Comparison of ENCODE assay signal across 18 cellular contexts in genomic region chr4:148055844-148056243, GRCh38.
DNase-seq lines count a peak whose midpoint lies in the region; ATAC-seq and TF ChIP-seq lines count a peak whose summit lies in the region.
"Had no signal": no experiment of that assay in that cellular context is flagged by ENCODE, and none has a peak within 500 bp of the region (broad histone marks: within the 10 kb centered on the region; RNA-seq: fewer than 3 reads in every experiment).

No MANE protein-coding gene starts in this region.

- POLR2A ChIA-PET in HEK293 (lab: Yijun Ruan, JAX), result no interaction called here
- POLR2A ChIA-PET in activated CD8-positive, alpha-beta T cell treated with anti-CD3 and anti-CD28 coated beads for 36 hours (lab: Charles Lee), result interaction anchor here (1.4 kb wide), 2 partner anchors 12 to 387 kb away, joined by 3 to 4 read pairs; no protein-coding TSS in a partner anchor

- no peaks in the 10 kb centered on the region for H3K27me3 ChIP-seq in neural progenitor cell
- H3K27me3 ChIP-seq: uterus had no signal

- CTCF ChIA-PET in HEK293 (lab: Yijun Ruan, JAX), result interaction anchor here (0.6 kb wide), 1 partner anchor 366 kb away, joined by 4 read pairs; no protein-coding TSS in a partner anchor
- CTCF ChIA-PET in activated CD8-positive, alpha-beta T cell treated with anti-CD3 and anti-CD28 coated beads for 36 hours (lab: Charles Lee), result interaction anchor here (1.0 to 1.9 kb wide), 9 partner anchors 10 to 381 kb away, joined by 3 to 12 read pairs (median 3); no protein-coding TSS in a partner anchor

- no peaks in the 10 kb centered on the region for H3K36me3 ChIP-seq in HEK293 (ENCODE audit: control insufficient read depth in 2 of 2, insufficient read depth in 1 of 2, low read length in 2 of 2)
- no peaks in the 10 kb centered on the region for H3K36me3 ChIP-seq in neural progenitor cell
- H3K36me3 ChIP-seq: uterus had no signal

- H3K27ac ChIP-seq in HEK293 (ENCODE audit: extremely low read depth, low read depth, low read length), result peak overlapping the region; percentile 38; the same call in 1 of the 2 replicates
- H3K27ac ChIP-seq in neural progenitor cell, result no peak overlapping the region
- H3K27ac ChIP-seq: uterus had no signal

- TF ChIP-seq CTCF in HEK293 (tag by site-specific recombination; IDR thresholded peaks at IDR 0.05), result no peak
- TF ChIP-seq CTCF in activated CD8-positive, alpha-beta T cell treated with anti-CD3 and anti-CD28 coated beads for 36 hours (IDR thresholded peaks at IDR 0.05), result no peak
- TF ChIP-seq CTCF in neural progenitor cell (IDR thresholded peaks at IDR 0.05), result no peak

- H2AFZ ChIP-seq in neural progenitor cell (replicated peaks), result no peak overlapping the region

- H3K79me2 ChIP-seq in neural progenitor cell (ENCODE audit: low read depth), result no peaks in the 10 kb centered on the region

- no peak overlapping the region for H3K4me3 Mint-ChIP-seq in stimulated activated naive CD8-positive, alpha-beta T cell treated with anti-CD3 and anti-CD28 coated beads, Interleukin-15, Interleukin-2, amounts not matched to agents 100 ng/mL and 50 ng/mL, for 24 hours
- H3K4me3 Mint-ChIP-seq in activated CD8-positive, alpha-beta T cell treated with anti-CD3 and anti-CD28 coated beads for 36 hours, result no peak overlapping the region
- no peak overlapping the region for H3K4me3 Mint-ChIP-seq in neural progenitor cell
- H3K4me3 Mint-ChIP-seq: activated T-cell treated with anti-CD3 and anti-CD28 coated beads, Interleukin-2, amount 50 U/mL, for 4 hours had no signal

- no peaks in the 10 kb centered on the region for H3F3A ChIP-seq in neural progenitor cell (ENCODE audit: low read depth)

- intact Hi-C loops in activated CD8-positive, alpha-beta T cell treated with anti-CD3 and anti-CD28 coated beads for 36 hours (cut with micrococcal nuclease), result loop anchor here (5.0 kb wide), 1 partner anchor 386 kb away; the partner anchor contains the start of gene NR3C2

- no peak overlapping the region for H3K9ac ChIP-seq in neural progenitor cell

- no peak for ATAC-seq in stimulated activated naive CD8-positive, alpha-beta T cell treated with anti-CD3 and anti-CD28 coated beads, Interleukin-15, Interleukin-2, amounts not matched to agents 100 U/mL and 50 U/mL, for 24 hours
- ATAC-seq in activated CD8-positive, alpha-beta T cell treated with anti-CD3 and anti-CD28 coated beads for 36 hours, result no peak
- ATAC-seq: left ventricle myocardium superior had no signal

- no peaks in the 10 kb centered on the region for H3K36me3 Mint-ChIP-seq in stimulated activated naive CD8-positive, alpha-beta T cell treated with anti-CD3 and anti-CD28 coated beads, Interleukin-15, Interleukin-2, amounts not matched to agents 100 ng/mL and 50 ng/mL, for 24 hours (ENCODE audit: low read depth)
- peaks cover 3% of the 10 kb centered on the region for H3K36me3 Mint-ChIP-seq in activated CD8-positive, alpha-beta T cell treated with anti-CD3 and anti-CD28 coated beads for 36 hours (ENCODE audit: low read depth)
- H3K36me3 Mint-ChIP-seq in neural progenitor cell, result peaks cover 2% of the 10 kb centered on the region

- H3K4me1 ChIP-seq in HEK293 (ENCODE audit: control insufficient read depth, insufficient read depth, low read length) (peaks cover 36% of the 10 kb centered on the region), neural progenitor cell (peaks cover 5% of the 10 kb centered on the region)
- H3K4me1 ChIP-seq: uterus had no signal

- peak overlapping the region; percentile 21 for H3K27ac Mint-ChIP-seq in stimulated activated naive CD8-positive, alpha-beta T cell treated with anti-CD3 and anti-CD28 coated beads, Interleukin-15, Interleukin-2, amounts not matched to agents 100 ng/mL and 50 ng/mL, for 24 hours
- peak overlapping the region; percentile 55 for H3K27ac Mint-ChIP-seq in activated CD8-positive, alpha-beta T cell treated with anti-CD3 and anti-CD28 coated beads for 36 hours
- H3K27ac Mint-ChIP-seq in neural progenitor cell, result no peak overlapping the region

- DNase-seq in stimulated activated naive CD8-positive, alpha-beta T cell treated with anti-CD3 and anti-CD28 coated beads, Interleukin-15, Interleukin-2, amounts not matched to agents 100 U/mL and 50 U/mL, for 24 hours, result no peak
- no peak for DNase-seq in activated CD8-positive, alpha-beta T cell treated with anti-CD3 and anti-CD28 coated beads for 36 hours
- DNase-seq in neural progenitor cell (ENCODE audit: low spot score) (no peak), NCI-H446 treated with DMSO at 0.1 percent for 48 hours (lab: John Stamatoyannopoulos, UW) (no peak), CD1c-positive myeloid dendritic cell (ENCODE audit: extremely low spot score) (no peak)
- no peak for DNase-seq in stimulated activated CD4-positive, alpha-beta T cell treated with anti-CD3 and anti-CD28 coated beads, Interleukin-2, amount 100 ng/mL, for 48 hours
- DNase-seq: activated CD4-positive, alpha-beta T cell treated with anti-CD3 and anti-CD28 coated beads for 48 hours; activated T-cell treated with anti-CD3 and anti-CD28 coated beads, Interleukin-2, amount 50 U/mL, for 4 hours; central memory CD4-positive, alpha-beta T cell; DMS 273 treated with DMSO at 0.1 percent for 48 hours; left ventricle myocardium superior; NCI-H1048; NCI-H2171 treated with DMSO at 0.1 percent for 48 hours; SIG-M5; T-helper 9 cell; uterus had no signal

- no peaks in the 10 kb centered on the region for H4K20me1 ChIP-seq in neural progenitor cell (ENCODE audit: low read depth)

- no peaks in the 10 kb centered on the region for H3K27me3 Mint-ChIP-seq in stimulated activated naive CD8-positive, alpha-beta T cell treated with anti-CD3 and anti-CD28 coated beads, Interleukin-15, Interleukin-2, amounts not matched to agents 100 ng/mL and 50 ng/mL, for 24 hours
- H3K27me3 Mint-ChIP-seq in activated CD8-positive, alpha-beta T cell treated with anti-CD3 and anti-CD28 coated beads for 36 hours, result no peaks in the 10 kb centered on the region
- no peaks in the 10 kb centered on the region for H3K27me3 Mint-ChIP-seq in neural progenitor cell (ENCODE audit: insufficient read depth, low read depth)

- no peak overlapping the region for H3K4me2 ChIP-seq in neural progenitor cell

- H3K4me1 Mint-ChIP-seq in stimulated activated naive CD8-positive, alpha-beta T cell treated with anti-CD3 and anti-CD28 coated beads, Interleukin-15, Interleukin-2, amounts not matched to agents 100 ng/mL and 50 ng/mL, for 24 hours (ENCODE audit: low read depth), result peaks cover 95% of the 10 kb centered on the region
- H3K4me1 Mint-ChIP-seq in activated CD8-positive, alpha-beta T cell treated with anti-CD3 and anti-CD28 coated beads for 36 hours (ENCODE audit: low read depth), result peaks cover 92% of the 10 kb centered on the region
- H3K4me1 Mint-ChIP-seq in neural progenitor cell, result peaks cover 25% of the 10 kb centered on the region

- H3K9me3 Mint-ChIP-seq in stimulated activated naive CD8-positive, alpha-beta T cell treated with anti-CD3 and anti-CD28 coated beads, Interleukin-15, Interleukin-2, amounts not matched to agents 100 ng/mL and 50 ng/mL, for 24 hours, result peaks cover 3% of the 10 kb centered on the region
- no peaks in the 10 kb centered on the region for H3K9me3 Mint-ChIP-seq in activated CD8-positive, alpha-beta T cell treated with anti-CD3 and anti-CD28 coated beads for 36 hours
- no peaks in the 10 kb centered on the region for H3K9me3 Mint-ChIP-seq in neural progenitor cell

- H3K9me3 ChIP-seq in HEK293 (ENCODE audit: control insufficient read depth, insufficient read depth, low read depth, low read length), result no peaks in the 10 kb centered on the region
- H3K9me3 ChIP-seq in neural progenitor cell (ENCODE audit: low read depth), result no peaks in the 10 kb centered on the region
- H3K9me3 ChIP-seq: uterus had no signal

- H3K4me3 ChIP-seq in HEK293 (ENCODE audit: low read depth, low read length) (no peak overlapping the region), neural progenitor cell (no peak overlapping the region)
- H3K4me3 ChIP-seq: uterus had no signal

TF ChIP-seq in HEK293, 187 proteins besides CTCF, POLR2A, EP300 and RAD21:
- no peak for TF ChIP-seq ZSCAN4 (tag by site-specific recombination; IDR thresholded peaks at IDR 0.05)
- peak; percentile 26; the same call in 1 of the 2 replicates for TF ChIP-seq ZXDB (tag by site-specific recombination; IDR thresholded peaks at IDR 0.05)
